ENCODE assay signal across 10 cellular contexts in genomic region chr9:128770286-128770685, GRCh38. TPM values are rescaled to one million over a fixed set of nuclear protein-coding genes. Genes with fewer than 3 reads are reported as not detected.
DNase-seq lines count a peak whose midpoint lies in the region; TF ChIP-seq lines count a peak whose summit lies in the region.
"Had no signal": no experiment of that assay in that cellular context is flagged by ENCODE, and none has a peak within 500 bp of the region (broad histone marks: within the 10 kb centered on the region; RNA-seq: fewer than 3 reads in every experiment).

No MANE protein-coding gene starts in this region.

- H4K20me1 ChIP-seq in Loucy (ENCODE audit: insufficient read depth, low read length, poor library complexity, severe bottlenecking), result no peaks in the 10 kb centered on the region

- no peaks in the 10 kb centered on the region for H3K9me3 ChIP-seq in Loucy (ENCODE audit: insufficient read depth, low read depth, low read length)

- H3K9ac ChIP-seq in Loucy (ENCODE audit: low read depth, low read length, poor library complexity, severe bottlenecking), result peak overlapping the region; percentile 82

- H3K36me3 ChIP-seq in Loucy (ENCODE audit: insufficient read depth, low read length), result no peaks in the 10 kb centered on the region

- TF ChIP-seq CTCF in CD14-positive monocyte (IDR thresholded peaks at IDR 0.05) (no peak), Loucy (conservative IDR thresholded peaks at IDR 0.05; ENCODE audit: low read length) (no peak), coronary artery (IDR thresholded peaks at IDR 0.05) (no peak), nephron (IDR thresholded peaks at IDR 0.05; ENCODE audit: unreplicated experiment in 3 of 3) (no peak), GM10248 (IDR thresholded peaks at IDR 0.05; ENCODE audit: control extremely low read depth, extremely low read depth, low read depth, missing control alignments) (no peak)

- no peak overlapping the region for H3K27ac ChIP-seq in coronary artery

- H3K4me3 Mint-ChIP-seq in CD14-positive monocyte, result peak overlapping the region; percentile 98
- peak overlapping the region; percentile 95 to 99 (median 99) for H3K4me3 Mint-ChIP-seq in nephron

- H3K4me3 ChIP-seq in Loucy (ENCODE audit: low read length, poor library complexity, severe bottlenecking), result peak overlapping the region; percentile 92
- H3K4me3 ChIP-seq in coronary artery, result peak overlapping the region; percentile 90

- H3K27me3 ChIP-seq in Loucy (ENCODE audit: insufficient read depth, low read length, poor library complexity, severe bottlenecking), result no peaks in the 10 kb centered on the region

- POLR2A ChIA-PET in GM10248 (lab: Yijun Ruan, JAX), result interaction anchor here (1.4 kb wide), 1 partner anchor 217 kb away, joined by 4 read pairs; the partner anchor contains the start of gene SPTAN1

- H3K4me1 Mint-ChIP-seq in CD14-positive monocyte (peaks cover 26% of the 10 kb centered on the region), nephron (peaks cover 22% of the 10 kb centered on the region)

- H3K9me2 ChIP-seq in Loucy (replicated peaks; ENCODE audit: low read depth, low read length), result no peaks in the 10 kb centered on the region

- intact Hi-C loops in CD14-positive monocyte (cut with micrococcal nuclease), result loop anchor here in 1 of 2 donors (5.0 kb wide), 1 partner anchor 112 kb away; the partner anchor contains the start of genes KYAT1 and LRRC8A

- CTCF ChIA-PET in GM10248 (lab: Yijun Ruan, JAX), result interaction anchor here (1.1 to 2.5 kb wide), 3 partner anchors 12 to 48 kb away, joined by 3 to 9 read pairs (median 7); partner anchors contain the start of gene ENDOG

- peaks cover 0 to 6% (median 2%) of the 10 kb centered on the region in 7 donors for H3K9me3 Mint-ChIP-seq in CD14-positive monocyte
- peaks cover 4% of the 10 kb centered on the region for H3K9me3 Mint-ChIP-seq in nephron

- peaks cover 0 to 4% (median 3%) of the 10 kb centered on the region in 3 donors for H3K27me3 Mint-ChIP-seq in CD14-positive monocyte (ENCODE audit: low read depth in 3 of 3)
- no peaks in the 10 kb centered on the region for H3K27me3 Mint-ChIP-seq in nephron (ENCODE audit: low read depth)

- peak overlapping the region; percentile 80 for H3K4me2 ChIP-seq in Loucy (ENCODE audit: low read depth, low read length, poor library complexity, severe bottlenecking)

- H3K4me1 ChIP-seq in Loucy (ENCODE audit: insufficient read depth, low read length, poor library complexity, severe bottlenecking), result peaks cover 4% of the 10 kb centered on the region

- no peak for DNase-seq in CD14-positive monocyte (ENCODE audit: low spot score)
- DNase-seq in coronary artery (ENCODE audit: low spot score), result no peak
- DNase-seq in stimulated activated CD4-positive, alpha-beta T cell treated with anti-CD3 and anti-CD28 coated beads, Interleukin-4, amount 100 ng/mL, for 24 hours, result no peak
- no peak for DNase-seq in GM10248 (ENCODE audit: extremely low spot score)
- DNase-seq in SIG-M5 treated with dmso at 0.1 percent for 504 hours (lab: John Stamatoyannopoulos, UW; ENCODE audit: unreplicated experiment), result no peak
- no peak for DNase-seq in HUDEP-2 (lab: John Stamatoyannopoulos, UW; ENCODE audit: unreplicated experiment in 76 of 76)
- DNase-seq: GDM1, NCI-H2227 treated with DMSO at 0.1 percent for 48 hours had no signal

- H3K27ac Mint-ChIP-seq in CD14-positive monocyte (peak overlapping the region in 6 of 7 donors; percentile 3 to 95 (median 92)), nephron (peak overlapping the region; percentile 94 to 98 (median 97))

- H3F3A ChIP-seq in Loucy (ENCODE audit: low read depth), result no peaks in the 10 kb centered on the region

- H3K36me3 Mint-ChIP-seq in CD14-positive monocyte, result peaks cover 6 to 13% of the 10 kb centered on the region in 2 donors
- peaks cover 14% of the 10 kb centered on the region for H3K36me3 Mint-ChIP-seq in nephron (ENCODE audit: low read depth)

- H2AFZ ChIP-seq in Loucy (ENCODE audit: low read length), result no peak overlapping the region

- peaks cover 16% of the 10 kb centered on the region; the same call in 1 of the 2 replicates for H3K79me2 ChIP-seq in Loucy (ENCODE audit: insufficient read depth, low read length)

RNA-seq across cellular contexts. Expression of gene ZER1, which starts 1.4 kb away (rescaled TPM):
- polyA plus RNA-seq in CD14-positive monocyte, result 10 to 100 TPM; 16.1 to 25.6 TPM

RNA-seq across cellular contexts. Expression of gene TBC1D13, which starts 16.8 kb away (rescaled TPM):
- polyA plus RNA-seq in CD14-positive monocyte, result 10 to 100 TPM in 1 of 2 donors, 1 to 10 TPM in 1; 9.9 to 13.8 TPM

RNA-seq across cellular contexts. Expression of gene ZDHHC12, which starts 46.4 kb away (rescaled TPM):
- 10 to 100 TPM; 68.4 to 72.7 TPM for polyA plus RNA-seq in CD14-positive monocyte

RNA-seq across cellular contexts. Expression of gene ENDOG, which starts 48.0 kb away (rescaled TPM):
- 10 to 100 TPM; 13.0 to 24.6 TPM for polyA plus RNA-seq in CD14-positive monocyte

RNA-seq across cellular contexts. Expression of gene SPOUT1, which starts 59.3 kb away (rescaled TPM):
- 10 to 100 TPM; 25.7 to 29.9 TPM for polyA plus RNA-seq in CD14-positive monocyte
